ENCODE assay signal across 22 cellular contexts in the genomic region with DNA sequence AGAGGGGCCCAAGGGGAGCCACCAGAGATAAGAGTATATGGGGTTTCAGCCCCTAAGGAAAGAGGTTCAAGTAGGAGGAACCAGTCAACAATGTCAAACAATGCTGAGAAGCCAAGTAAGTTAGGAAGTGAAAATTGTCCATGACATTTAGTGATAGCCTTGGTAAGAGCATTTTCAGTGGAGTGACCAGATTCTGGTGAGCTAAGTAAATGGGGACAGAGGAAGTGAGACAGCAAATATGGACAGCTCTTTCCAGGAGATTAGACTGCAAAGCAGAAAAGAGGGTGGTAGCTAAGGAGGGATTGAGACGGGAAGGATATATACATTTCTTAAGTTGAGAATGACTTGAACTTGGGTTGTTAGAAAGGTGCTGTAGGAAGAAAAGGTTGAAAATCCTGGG.
"Had no signal": no experiment of that assay in that cellular context is flagged by ENCODE, and none has a peak within 500 bp of the region (broad histone marks: within the 10 kb centered on the region; RNA-seq: fewer than 3 reads in every experiment).

No MANE protein-coding gene starts in this region.

- H3K27me3 ChIP-seq: adrenal gland, breast epithelium, gastrocnemius medialis, suprapubic skin had no signal

- H3K27ac ChIP-seq: breast epithelium, gastrocnemius medialis, parathyroid adenoma, suprapubic skin, WERI-Rb-1 had no signal

- H3K27me3 Mint-ChIP-seq: activated naive CD4-positive, alpha-beta T cell treated with anti-CD3 and anti-CD28 coated beads, Interleukin-2, amount 50 U/mL, for 24 hours; dendritic cell treated with granulocyte-macrophage colony-stimulating factor and Interleukin-4, amounts not matched to agents 40 ng/mL and 50 ng/mL, for 4 days; T-cell had no signal

- H3K9ac ChIP-seq: parathyroid adenoma had no signal

- H3K9me3 Mint-ChIP-seq: activated naive CD4-positive, alpha-beta T cell treated with anti-CD3 and anti-CD28 coated beads, Interleukin-2, amount 50 U/mL, for 24 hours; activated T-cell treated with anti-CD3 and anti-CD28 coated beads, Interleukin-2, amount 50 U/mL, for 72 hours; dendritic cell treated with granulocyte-macrophage colony-stimulating factor and Interleukin-4, amounts not matched to agents 40 ng/mL and 50 ng/mL, for 4 days; nephron; T-cell had no signal

- H3K4me3 Mint-ChIP-seq: activated naive CD4-positive, alpha-beta T cell treated with anti-CD3 and anti-CD28 coated beads, Interleukin-2, amount 50 U/mL, for 24 hours; activated T-cell treated with anti-CD3 and anti-CD28 coated beads, Interleukin-2, amount 50 U/mL, for 72 hours; dendritic cell treated with granulocyte-macrophage colony-stimulating factor and Interleukin-4, amounts not matched to agents 40 ng/mL and 50 ng/mL, for 4 days; nephron; T-cell had no signal

- H3K4me1 ChIP-seq: breast epithelium, parathyroid adenoma had no signal

- H3K4me3 ChIP-seq: adrenal gland, breast epithelium, gastrocnemius medialis, suprapubic skin had no signal

- H3K27ac Mint-ChIP-seq: activated naive CD4-positive, alpha-beta T cell treated with anti-CD3 and anti-CD28 coated beads, Interleukin-2, amount 50 U/mL, for 24 hours; activated T-cell treated with anti-CD3 and anti-CD28 coated beads, Interleukin-2, amount 50 U/mL, for 72 hours; dendritic cell treated with granulocyte-macrophage colony-stimulating factor and Interleukin-4, amounts not matched to agents 40 ng/mL and 50 ng/mL, for 4 days; nephron; T-cell had no signal

- H3K9me3 ChIP-seq: adrenal gland, breast epithelium, gastrocnemius medialis, suprapubic skin had no signal

- DNase-seq: activated CD4-positive, alpha-beta T cell treated with anti-CD3 and anti-CD28 coated beads for 1 hour; activated CD4-positive, alpha-beta T cell treated with anti-CD3 and anti-CD28 coated beads, Interleukin-2, amount 50 U/mL, for 4 hours; activated effector memory CD4-positive, alpha-beta T cell treated with anti-CD3 and anti-CD28 coated beads, Interleukin-2, amount 50 U/mL, for 16 hours; activated T-cell treated with anti-CD3 and anti-CD28 coated beads, Interleukin-2, amount 50 U/mL, for 72 hours; adrenal gland; effector CD8-positive, alpha-beta T cell; gastrocnemius medialis; head of caudate nucleus; kidney; stimulated activated CD4-positive, alpha-beta T cell treated with anti-CD3 and anti-CD28 coated beads, Interleukin-2, amount 100 ng/mL, for 24 hours; stimulated activated naive CD8-positive, alpha-beta T cell treated with anti-CD3 and anti-CD28 coated beads, Interleukin-15, Interleukin-2, amounts not matched to agents 100 U/mL and 50 U/mL, for 24 hours; T-cell; T-helper 9 cell; trophoblast cell; WERI-Rb-1 had no signal

- H3K4me1 Mint-ChIP-seq: activated naive CD4-positive, alpha-beta T cell treated with anti-CD3 and anti-CD28 coated beads, Interleukin-2, amount 50 U/mL, for 24 hours; nephron; T-cell had no signal

- ATAC-seq: activated T-cell treated with anti-CD3 and anti-CD28 coated beads, Interleukin-2, amount 50 U/mL, for 72 hours; esophagus mucosa; gastrocnemius medialis; stimulated activated naive CD8-positive, alpha-beta T cell treated with anti-CD3 and anti-CD28 coated beads, Interleukin-15, Interleukin-2, amounts not matched to agents 100 U/mL and 50 U/mL, for 24 hours; T-cell had no signal
